30 cellular contexts compared by ENCODE assay signal in genomic region chrX:115134366-115134765, GRCh38. TPM values are rescaled to one million over a fixed set of nuclear protein-coding genes. Genes with fewer than 3 reads are reported as not detected.
"Had no signal": no experiment of that assay in that cellular context is flagged by ENCODE, and none has a peak within 500 bp of the region (broad histone marks: within the 10 kb centered on the region; RNA-seq: fewer than 3 reads in every experiment).

No MANE protein-coding gene starts in this region.

- H3K9ac ChIP-seq: SK-N-SH had no signal

- H3K4me3 Mint-ChIP-seq: activated CD4-positive, alpha-beta memory T cell treated with anti-CD3 and anti-CD28 coated beads, Interleukin-2, amount 10 ng/mL, durations not matched to agents 7 days and 5 days; activated CD4-positive, alpha-beta T cell treated with anti-CD3 and anti-CD28 coated beads for 36 hours; activated naive CD4-positive, alpha-beta T cell treated with anti-CD3 and anti-CD28 coated beads, Interleukin-2, amount 10 ng/mL, durations not matched to agents 7 days and 5 days; activated naive CD8-positive, alpha-beta T cell treated with anti-CD3 and anti-CD28 coated beads for 36 hours had no signal

- H3K9me3 Mint-ChIP-seq: activated CD4-positive, alpha-beta memory T cell treated with anti-CD3 and anti-CD28 coated beads, Interleukin-2, amount 10 ng/mL, durations not matched to agents 7 days and 5 days; activated naive CD8-positive, alpha-beta T cell treated with anti-CD3 and anti-CD28 coated beads for 36 hours; activated T-helper 2 cell treated with anti-CD3 and anti-CD28 coated beads, Interferon-gamma antibody, Interleukin-2, Interleukin-4, amounts not matched to agents 10 μg/mL and 5 μg/mL and 100 μg/mL, durations not matched to agents 14 hours and 24 hours and 36 hours had no signal

- H3K9me3 ChIP-seq: SK-N-SH had no signal

- H3K4me2 ChIP-seq: SK-N-SH had no signal

- H3K4me3 ChIP-seq: cardiac muscle cell, K562 had no signal

- H3K27me3 Mint-ChIP-seq: activated CD4-positive, alpha-beta memory T cell treated with anti-CD3 and anti-CD28 coated beads, Interleukin-2, amount 10 ng/mL, durations not matched to agents 7 days and 5 days; activated CD4-positive, alpha-beta T cell treated with anti-CD3 and anti-CD28 coated beads for 36 hours; activated naive CD4-positive, alpha-beta T cell treated with anti-CD3 and anti-CD28 coated beads, Interleukin-2, amount 10 ng/mL, durations not matched to agents 7 days and 5 days; activated naive CD8-positive, alpha-beta T cell treated with anti-CD3 and anti-CD28 coated beads for 36 hours had no signal

- H3K36me3 ChIP-seq: brain microvascular endothelial cell had no signal

- DNase-seq: activated CD4-positive, alpha-beta memory T cell treated with anti-CD3 and anti-CD28 coated beads, Interleukin-2, amount 10 ng/mL, durations not matched to agents 7 days and 5 days; activated CD4-positive, alpha-beta T cell treated with anti-CD3 and anti-CD28 coated beads for 36 hours; activated CD4-positive, alpha-beta T cell treated with anti-CD3 and anti-CD28 coated beads, Interleukin-2, amount 50 U/mL, for 1 hour; activated CD4-positive, CD25-positive, alpha-beta regulatory T cell; activated gamma-delta T cell treated with Interleukin-2 at 50 U/mL for 16 hours; activated naive CD4-positive, alpha-beta T cell treated with anti-CD3 and anti-CD28 coated beads, Interleukin-2, amount 10 ng/mL, durations not matched to agents 7 days and 5 days; activated naive CD8-positive, alpha-beta T cell treated with anti-CD3 and anti-CD28 coated beads for 36 hours; activated T-cell treated with anti-CD3 and anti-CD28 coated beads for 4 hours; activated T-cell treated with anti-CD3 and anti-CD28 coated beads, Interleukin-2, amount 50 U/mL, for 48 hours; brain microvascular endothelial cell; Karpas-422; NCI-H1048; NCI-H1930; NCI-H2171 treated with DMSO at 0.1 percent for 48 hours; NCI-H226; NCI-H510A; NCI-H526 treated with DMSO at 0.1 percent for 48 hours; NCI-H82; SIG-M5; SK-N-SH; T-helper 1 cell had no signal

- H3K4me1 Mint-ChIP-seq: activated CD4-positive, alpha-beta memory T cell treated with anti-CD3 and anti-CD28 coated beads, Interleukin-2, amount 10 ng/mL, durations not matched to agents 7 days and 5 days; activated CD4-positive, alpha-beta T cell treated with anti-CD3 and anti-CD28 coated beads for 36 hours; activated naive CD4-positive, alpha-beta T cell treated with anti-CD3 and anti-CD28 coated beads, Interleukin-2, amount 10 ng/mL, durations not matched to agents 7 days and 5 days; activated naive CD8-positive, alpha-beta T cell treated with anti-CD3 and anti-CD28 coated beads for 36 hours had no signal

- H3K27me3 ChIP-seq: brain microvascular endothelial cell, cardiac muscle cell had no signal

- H3K36me3 Mint-ChIP-seq: activated naive CD4-positive, alpha-beta T cell treated with anti-CD3 and anti-CD28 coated beads, Interleukin-2, amount 10 ng/mL, durations not matched to agents 7 days and 5 days; activated naive CD8-positive, alpha-beta T cell treated with anti-CD3 and anti-CD28 coated beads for 36 hours had no signal

- H3K27ac ChIP-seq: brain microvascular endothelial cell, cardiac muscle cell, VCaP had no signal

- ATAC-seq: activated CD4-positive, alpha-beta T cell treated with anti-CD3 and anti-CD28 coated beads for 36 hours; K562 had no signal

- H3K27ac Mint-ChIP-seq: activated CD4-positive, alpha-beta memory T cell treated with anti-CD3 and anti-CD28 coated beads, Interleukin-2, amount 10 ng/mL, durations not matched to agents 7 days and 5 days; activated CD4-positive, alpha-beta T cell treated with anti-CD3 and anti-CD28 coated beads for 36 hours; activated naive CD4-positive, alpha-beta T cell treated with anti-CD3 and anti-CD28 coated beads, Interleukin-2, amount 10 ng/mL, durations not matched to agents 7 days and 5 days; activated naive CD8-positive, alpha-beta T cell treated with anti-CD3 and anti-CD28 coated beads for 36 hours; activated T-helper 2 cell treated with anti-CD3 and anti-CD28 coated beads, Interferon-gamma antibody, Interleukin-2, Interleukin-4, amounts not matched to agents 10 μg/mL and 5 μg/mL and 100 μg/mL, durations not matched to agents 14 hours and 24 hours and 36 hours had no signal

RNA-seq across cellular contexts. Expression of gene RBMXL3, which starts 54.8 kb away (rescaled TPM):
- total RNA-seq: activated CD4-positive, alpha-beta memory T cell treated with anti-CD3 and anti-CD28 coated beads, Interleukin-2, amount 10 ng/mL, durations not matched to agents 7 days and 5 days; activated CD4-positive, alpha-beta T cell treated with anti-CD3 and anti-CD28 coated beads for 36 hours; activated CD8-positive, alpha-beta memory T cell treated with anti-CD3 and anti-CD28 coated beads for 36 hours; activated naive CD8-positive, alpha-beta T cell treated with anti-CD3 and anti-CD28 coated beads for 36 hours; activated T-helper 2 cell treated with anti-CD3 and anti-CD28 coated beads, Interferon-gamma antibody, Interleukin-2, Interleukin-4, amounts not matched to agents 10 μg/mL and 5 μg/mL and 100 μg/mL, durations not matched to agents 14 hours and 24 hours and 36 hours; cardiac muscle cell; OCI-LY7; RPMI7951; T-helper 2 cell treated with Interferon-gamma antibody and Interleukin-4, amounts not matched to agents 100 ng/mL and 5 ng/mL, for 36 hours had no signal
- polyA plus RNA-seq: adipose tissue, cardiac muscle cell, SK-N-SH had no signal
